ENCODE assay signal across 22 cellular contexts in genomic region chr2:88234760-88235159, GRCh38.
"Had no signal": no experiment of that assay in that cellular context is flagged by ENCODE, and none has a peak within 500 bp of the region (broad histone marks: within the 10 kb centered on the region; RNA-seq: fewer than 3 reads in every experiment).

No MANE protein-coding gene starts in this region.

- H3K9me3 Mint-ChIP-seq: activated CD4-positive, alpha-beta memory T cell treated with anti-CD3 and anti-CD28 coated beads for 36 hours; activated T-cell treated with anti-CD3 and anti-CD28 coated beads, Interleukin-2, amount 50 U/mL, for 4 hours; natural killer cell had no signal

- H3K27me3 Mint-ChIP-seq: progenitor cell of endocrine pancreas had no signal

- H3K27ac ChIP-seq: foreskin keratinocyte, upper lobe of left lung had no signal

- H3K4me3 Mint-ChIP-seq: activated CD4-positive, alpha-beta memory T cell treated with anti-CD3 and anti-CD28 coated beads for 36 hours; activated CD4-positive, alpha-beta T cell treated with anti-CD3 and anti-CD28 coated beads for 36 hours; activated T-cell treated with anti-CD3 and anti-CD28 coated beads, Interleukin-2, amount 50 U/mL, for 4 hours; natural killer cell had no signal

- H3K27ac Mint-ChIP-seq: activated CD4-positive, alpha-beta memory T cell treated with anti-CD3 and anti-CD28 coated beads for 36 hours; activated CD4-positive, alpha-beta T cell treated with anti-CD3 and anti-CD28 coated beads for 36 hours; activated naive CD4-positive, alpha-beta T cell treated with anti-CD3 and anti-CD28 coated beads, Interleukin-2, amount 50 U/mL, for 72 hours; natural killer cell; progenitor cell of endocrine pancreas had no signal

- H3K36me3 Mint-ChIP-seq: activated CD4-positive, alpha-beta memory T cell treated with anti-CD3 and anti-CD28 coated beads for 36 hours; activated naive CD4-positive, alpha-beta T cell treated with anti-CD3 and anti-CD28 coated beads, Interleukin-2, amount 50 U/mL, for 72 hours; natural killer cell had no signal

- H3K4me1 Mint-ChIP-seq: activated CD4-positive, alpha-beta T cell treated with anti-CD3 and anti-CD28 coated beads for 36 hours had no signal

- ATAC-seq: activated CD4-positive, alpha-beta T cell treated with anti-CD3 and anti-CD28 coated beads for 36 hours; activated naive CD4-positive, alpha-beta T cell treated with anti-CD3 and anti-CD28 coated beads, Interleukin-2, amount 50 U/mL, for 72 hours; activated T-cell treated with anti-CD3 and anti-CD28 coated beads, Interleukin-2, amount 50 U/mL, for 4 hours; foreskin keratinocyte; natural killer cell; right cardiac atrium had no signal

- H3K36me3 ChIP-seq: upper lobe of left lung had no signal

- H3K27me3 ChIP-seq: foreskin keratinocyte, upper lobe of left lung had no signal

- H3K4me1 ChIP-seq: foreskin keratinocyte, upper lobe of left lung had no signal

- H3K4me3 ChIP-seq: smooth muscle cell, upper lobe of left lung had no signal

- H3K4me2 ChIP-seq: smooth muscle cell had no signal

- DNase-seq: activated CD4-positive, alpha-beta memory T cell treated with anti-CD3 and anti-CD28 coated beads for 36 hours; activated CD4-positive, alpha-beta T cell treated with anti-CD3 and anti-CD28 coated beads for 36 hours; activated gamma-delta T cell; activated T-cell treated with anti-CD3 and anti-CD28 coated beads, Interleukin-2, amount 50 U/mL, for 4 hours; central memory CD4-positive, alpha-beta T cell; cortex of kidney; effector CD4-positive, alpha-beta T cell; foreskin keratinocyte; glutamatergic neuron; hypothalamus; mesendoderm; natural killer cell; right cardiac atrium; stimulated activated CD4-positive, alpha-beta T cell treated with anti-CD3 and anti-CD28 coated beads, Interleukin-4, amount 100 ng/mL, for 4 hours; stimulated activated CD8-positive, alpha-beta memory T cell treated with anti-CD3 and anti-CD28 coated beads, Interleukin-4, amount 100 ng/mL, for 48 hours; stimulated activated naive CD4-positive, alpha-beta T cell treated with Interleukin-2 at 50 U/mL for 16 hours; T-helper 1 cell; T1000 had no signal

- H3K9me3 ChIP-seq: upper lobe of left lung had no signal
